ENCODE assay signal across 23 cellular contexts in the genomic region with DNA sequence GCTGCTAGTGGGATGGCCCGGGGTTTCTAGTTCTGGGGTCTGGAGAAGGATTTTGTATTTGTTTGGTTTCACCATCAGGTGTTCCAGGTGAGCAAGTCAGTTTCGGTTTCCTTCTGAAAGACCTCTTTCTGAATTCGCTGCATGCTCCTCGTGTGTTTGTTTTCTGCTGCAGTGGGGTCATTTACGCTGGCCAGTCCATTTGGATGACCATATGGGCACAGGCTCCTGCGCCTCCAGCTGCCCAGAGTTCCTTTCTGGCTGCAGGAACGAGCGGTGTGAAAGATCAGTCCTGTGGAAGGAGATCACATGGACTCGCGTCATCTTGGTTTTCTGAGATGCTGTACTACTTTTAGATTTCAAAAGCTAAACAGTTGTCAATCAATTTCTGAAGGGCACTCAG.
DNase-seq lines count a peak whose midpoint lies in the region; ATAC-seq, FAIRE-seq and TF ChIP-seq lines count a peak whose summit lies in the region.
"Had no signal": no experiment of that assay in that cellular context is flagged by ENCODE, and none has a peak within 500 bp of the region (broad histone marks: within the 10 kb centered on the region; RNA-seq: fewer than 3 reads in every experiment).

No MANE protein-coding gene starts in this region.

- in situ Hi-C loops in transverse colon (cut with MboI; ENCODE audit: low pct_ligation_motif_present in 1 of 4, low pct_unique_long_range_greater_than_20kb in 1 of 4, low sequenced_read_pairs in 3 of 4) = no loop called here

- H3K27ac ChIP-seq in OCI-LY3 (ENCODE audit: low read length) = no peak overlapping the region
- no peak overlapping the region for H3K27ac ChIP-seq in SU-DHL-6 (ENCODE audit: low read depth, low read length)
- no peak overlapping the region for H3K27ac ChIP-seq in keratinocyte (ENCODE audit: control insufficient read depth, insufficient read depth, low read length)
- peak overlapping the region; percentile 26 for H3K27ac ChIP-seq in trophoblast cell (ENCODE audit: low read depth, low read length)
- H3K27ac ChIP-seq in transverse colon = no peak overlapping the region
- H3K27ac ChIP-seq: KMS-11, SJSA1 had no signal

- H3K4me3 ChIP-seq in OCI-LY3 (ENCODE audit: low read length) = peak overlapping the region; percentile 69
- no peak overlapping the region for H3K4me3 ChIP-seq in SU-DHL-6 (ENCODE audit: insufficient read depth, low read length, poor library complexity, severe bottlenecking)
- H3K4me3 ChIP-seq in keratinocyte (ENCODE audit: control insufficient read depth in 2 of 3, extremely low read depth in 1 of 3, insufficient read depth in 2 of 3, low read depth in 1 of 3, low read length in 3 of 3) = no peak overlapping the region
- no peak overlapping the region for H3K4me3 ChIP-seq in trophoblast cell (ENCODE audit: low read depth, low read length)
- no peak overlapping the region for H3K4me3 ChIP-seq in transverse colon
- H3K4me3 ChIP-seq: MG63, SJSA1 had no signal

- H3K23ac ChIP-seq in trophoblast cell (ENCODE audit: low read length) = no peak overlapping the region

- no peak overlapping the region for H3K9ac ChIP-seq in OCI-LY3 (ENCODE audit: low read length)
- no peak overlapping the region for H3K9ac ChIP-seq in SU-DHL-6 (ENCODE audit: low read length)
- no peak overlapping the region for H3K9ac ChIP-seq in keratinocyte (ENCODE audit: control insufficient read depth, extremely low read depth, insufficient read depth, low read length)
- H3K9ac ChIP-seq in trophoblast cell (ENCODE audit: low read length) = no peak overlapping the region
- H3K9ac ChIP-seq: KMS-11 had no signal

- no peaks in the 10 kb centered on the region for H3K9me3 ChIP-seq in OCI-LY3 (ENCODE audit: insufficient read depth, low read length)
- no peaks in the 10 kb centered on the region for H3K9me3 ChIP-seq in SU-DHL-6 (ENCODE audit: insufficient read depth, low read length)
- no peaks in the 10 kb centered on the region for H3K9me3 ChIP-seq in keratinocyte (ENCODE audit: control insufficient read depth, low read depth, low read length)
- H3K9me3 ChIP-seq in trophoblast cell (ENCODE audit: insufficient read depth, low read depth, low read length) = no peaks in the 10 kb centered on the region
- no peaks in the 10 kb centered on the region for H3K9me3 ChIP-seq in transverse colon
- H3K9me3 ChIP-seq: MG63, SJSA1 had no signal

- H3K9me2 ChIP-seq in SU-DHL-6 (replicated peaks; ENCODE audit: insufficient read depth, low read length) = no peaks in the 10 kb centered on the region

- peak overlapping the region; percentile 44 for H2BK12ac ChIP-seq in trophoblast cell (ENCODE audit: low read length)

- no peak overlapping the region for H3K18ac ChIP-seq in trophoblast cell (ENCODE audit: low read length)

- FAIRE-seq in keratinocyte (lab: Jason Lieb, UNC) = no peak
- FAIRE-seq: GM12892, RCC 7860 had no signal

- H4K12ac ChIP-seq in trophoblast cell (ENCODE audit: low read depth, low read length) = no peak overlapping the region

- no peak overlapping the region for H4K8ac ChIP-seq in trophoblast cell (ENCODE audit: low read depth, low read length)

- no peaks in the 10 kb centered on the region for H4K20me1 ChIP-seq in OCI-LY3 (ENCODE audit: insufficient read depth, low read length)
- no peaks in the 10 kb centered on the region for H4K20me1 ChIP-seq in SU-DHL-6 (ENCODE audit: low read depth, low read length)
- H4K20me1 ChIP-seq in keratinocyte (ENCODE audit: control insufficient read depth, extremely low read depth, insufficient read depth, low read length) = no peaks in the 10 kb centered on the region

- no peak overlapping the region for H3K14ac ChIP-seq in trophoblast cell (ENCODE audit: low read length)

- TF ChIP-seq POLR2A in transverse colon (IDR thresholded peaks at IDR 0.05) = no peak

- peaks cover 5% of the 10 kb centered on the region; the same call in 1 of the 2 replicates for H3K4me1 ChIP-seq in OCI-LY3 (ENCODE audit: low read length)
- peaks cover 57% of the 10 kb centered on the region for H3K4me1 ChIP-seq in keratinocyte (ENCODE audit: control insufficient read depth, extremely low read depth, insufficient read depth, low read length)
- peaks cover 26 to 27% of the 10 kb centered on the region in 2 experiments for H3K4me1 ChIP-seq in trophoblast cell (ENCODE audit: control insufficient read depth in 1 of 2, insufficient read depth in 2 of 2, low read length in 2 of 2)
- no peaks in the 10 kb centered on the region for H3K4me1 ChIP-seq in transverse colon

- no peaks in the 10 kb centered on the region for H3F3A ChIP-seq in SU-DHL-6 (ENCODE audit: insufficient read depth)

- TF ChIP-seq EP300 in transverse colon (IDR thresholded peaks at IDR 0.05; ENCODE audit: low read depth) = no peak

- no peak overlapping the region for H2BK5ac ChIP-seq in trophoblast cell (ENCODE audit: low read depth, low read length, poor library complexity)

- TF ChIP-seq CTCF in OCI-LY3 (IDR thresholded peaks at IDR 0.05; ENCODE audit: low read depth, low read length) = no peak
- TF ChIP-seq CTCF in SU-DHL-6 (IDR thresholded peaks at IDR 0.05; ENCODE audit: insufficient read depth, low read length, poor library complexity, severe bottlenecking) = no peak
- TF ChIP-seq CTCF in keratinocyte (optimal IDR thresholded peaks at IDR 0.05 in 1 of 3, IDR thresholded peaks at IDR 0.05 in 1 of 3, conservative IDR thresholded peaks at IDR 0.05 in 1 of 3; ENCODE audit: extremely low read depth in 1 of 3, insufficient read depth in 2 of 3, low read length in 3 of 3) = no peak
- TF ChIP-seq CTCF in transverse colon (IDR thresholded peaks at IDR 0.05) = no peak

- no peak overlapping the region for H3K4ac ChIP-seq in trophoblast cell (ENCODE audit: low read depth, low read length)

- H3K79me2 ChIP-seq in OCI-LY3 (ENCODE audit: low read length) (no peaks in the 10 kb centered on the region), SU-DHL-6 (ENCODE audit: insufficient read depth, low read length) (no peaks in the 10 kb centered on the region), keratinocyte (ENCODE audit: control insufficient read depth, insufficient read depth, low read length) (no peaks in the 10 kb centered on the region), trophoblast cell (ENCODE audit: control insufficient read depth, insufficient read depth, low read length, poor library complexity) (no peaks in the 10 kb centered on the region)

- H3K4me2 ChIP-seq in OCI-LY3 (ENCODE audit: low read length) = peak overlapping the region; percentile 75
- H3K4me2 ChIP-seq in SU-DHL-6 (ENCODE audit: low read depth, low read length, poor library complexity, severe bottlenecking) = peak overlapping the region; percentile 17
- H3K4me2 ChIP-seq in keratinocyte (ENCODE audit: control insufficient read depth, extremely low read depth, insufficient read depth, low read depth, low read length) = peak overlapping the region; percentile 59
- no peak overlapping the region for H3K4me2 ChIP-seq in trophoblast cell (ENCODE audit: low read length)
- H3K4me2 ChIP-seq: KMS-11 had no signal

- dilution Hi-C loops in keratinocyte (cut with MboI; ENCODE audit: extremely low pct_ligation_motif_present, low sequenced_read_pairs) = no loop called here

- H3K27me3 ChIP-seq in OCI-LY3 (ENCODE audit: low read depth, low read length) = peaks cover 3% of the 10 kb centered on the region; the same call in 1 of the 2 replicates
- H3K27me3 ChIP-seq in SU-DHL-6 (ENCODE audit: low read length) = no peaks in the 10 kb centered on the region
- H3K27me3 ChIP-seq in keratinocyte (ENCODE audit: control insufficient read depth, extremely low read depth, insufficient read depth, low read length) = no peaks in the 10 kb centered on the region
- H3K27me3 ChIP-seq in trophoblast cell (ENCODE audit: insufficient read depth, low read length) = no peaks in the 10 kb centered on the region
- H3K27me3 ChIP-seq in transverse colon = no peaks in the 10 kb centered on the region
- H3K27me3 ChIP-seq: MG63 had no signal

- no peak for ATAC-seq in GM18868 (IDR thresholded peaks at IDR 0.05; ENCODE audit: unreplicated experiment)

- peak overlapping the region; percentile 39; the same call in 1 of the 2 replicates for H2AFZ ChIP-seq in OCI-LY3 (ENCODE audit: low read depth, low read length)
- H2AFZ ChIP-seq in SU-DHL-6 (ENCODE audit: low read depth, low read length, severe bottlenecking) = no peak overlapping the region
- H2AFZ ChIP-seq in keratinocyte (ENCODE audit: control insufficient read depth, low read length) = no peak overlapping the region
- no peak overlapping the region for H2AFZ ChIP-seq in trophoblast cell (ENCODE audit: insufficient read depth, low read length, poor library complexity)

- intact Hi-C loops in transverse colon (cut with DNase I; ENCODE audit: low total_unique reads) = no loop called here

- H3K36me3 ChIP-seq in OCI-LY3 (replicated peaks; ENCODE audit: low read depth, low read length) = no peaks in the 10 kb centered on the region
- no peaks in the 10 kb centered on the region for H3K36me3 ChIP-seq in SU-DHL-6 (ENCODE audit: low read length)
- no peaks in the 10 kb centered on the region for H3K36me3 ChIP-seq in keratinocyte (ENCODE audit: control insufficient read depth in 2 of 2, extremely low read depth in 1 of 2, insufficient read depth in 2 of 2, low read length in 2 of 2)
- peaks cover 2% of the 10 kb centered on the region in 2 experiments for H3K36me3 ChIP-seq in trophoblast cell (ENCODE audit: control insufficient read depth in 1 of 2, insufficient read depth in 2 of 2, low read length in 2 of 2)
- H3K36me3 ChIP-seq in transverse colon = no peaks in the 10 kb centered on the region
- H3K36me3 ChIP-seq: MG63, SJSA1 had no signal

- peak overlapping the region; percentile 42 for H2AK5ac ChIP-seq in trophoblast cell (ENCODE audit: low read length)

- H3K79me1 ChIP-seq in trophoblast cell (ENCODE audit: low read length) = peaks cover 20% of the 10 kb centered on the region

- peak overlapping the region; percentile 3 for H2BK120ac ChIP-seq in trophoblast cell (ENCODE audit: insufficient read depth, low read length, poor library complexity)

- no peaks in the 10 kb centered on the region for H3K9me1 ChIP-seq in keratinocyte (ENCODE audit: control insufficient read depth, extremely low read depth, insufficient read depth, low read length)

- H4K91ac ChIP-seq in trophoblast cell (ENCODE audit: low read depth, low read length) = no peak overlapping the region

- WGBS in trophoblast cell (ENCODE audit: extremely low coverage, insufficient coverage, insufficient read length) = no CpG with 5 or more reads among the region's 10 CpGs
- WGBS in transverse colon (ENCODE audit: low coverage in 1 of 2), 2 donors = 77% methylated on average over 3 to 10 of the region's 10 CpGs

- DNase-seq in keratinocyte (ENCODE audit: low read depth, low spot score) = no peak
- DNase-seq in trophoblast cell = no peak
- DNase-seq in transverse colon = no peak
- no peak for DNase-seq in SHP77 (lab: John Stamatoyannopoulos, UW)
- DNase-seq in amygdala (lab: John Stamatoyannopoulos, UW) = no peak
- DNase-seq: Calu3; CD4-positive, alpha-beta T cell; DND-41; GDM1; H7; MG63; NCI-H1417; NCI-H1930; NCI-H2171; NCI-H446 treated with DMSO at 0.1 percent for 48 hours; NCI-H748 treated with DMSO at 0.1 percent for 48 hours had no signal
